Comparison of ENCODE assay signal across 14 cellular contexts in genomic region chr3:127632035-127632434, GRCh38.
"Had no signal": no experiment of that assay in that cellular context is flagged by ENCODE, and none has a peak within 500 bp of the region (broad histone marks: within the 10 kb centered on the region; RNA-seq: fewer than 3 reads in every experiment).

No MANE protein-coding gene starts in this region.

- H3K9me3 Mint-ChIP-seq: activated naive CD4-positive, alpha-beta T cell treated with anti-CD3 and anti-CD28 coated beads for 36 hours; activated naive CD8-positive, alpha-beta T cell treated with anti-CD3 and anti-CD28 coated beads, Interleukin-2, amount 50 U/mL, for 24 hours; activated T-helper 2 cell treated with anti-CD3 and anti-CD28 coated beads, Interferon-gamma antibody, Interleukin-2, Interleukin-4, amounts not matched to agents 10 μg/mL and 5 μg/mL and 100 μg/mL, durations not matched to agents 14 hours and 24 hours and 36 hours; naive B cell had no signal

- ATAC-seq: activated naive CD8-positive, alpha-beta T cell treated with anti-CD3 and anti-CD28 coated beads, Interleukin-2, amount 50 U/mL, for 24 hours had no signal

- H3K4me3 Mint-ChIP-seq: activated naive CD4-positive, alpha-beta T cell treated with anti-CD3 and anti-CD28 coated beads for 36 hours; activated naive CD8-positive, alpha-beta T cell treated with anti-CD3 and anti-CD28 coated beads, Interleukin-2, amount 50 U/mL, for 24 hours had no signal

- H3K27me3 ChIP-seq: right atrium auricular region had no signal

- H3K9me3 ChIP-seq: left ventricle myocardium inferior, neutrophil, right atrium auricular region had no signal

- H3K27ac ChIP-seq: left ventricle myocardium inferior, neutrophil, right atrium auricular region, skin epidermis had no signal

- DNase-seq: activated CD4-positive, alpha-beta T cell treated with anti-CD3 and anti-CD28 coated beads, Interleukin-2, amount 50 U/mL, for 48 hours; activated naive CD4-positive, alpha-beta T cell treated with anti-CD3 and anti-CD28 coated beads for 36 hours; activated naive CD8-positive, alpha-beta T cell treated with anti-CD3 and anti-CD28 coated beads, Interleukin-2, amount 50 U/mL, for 24 hours; islet precursor cell; left ventricle myocardium inferior; naive B cell; stimulated activated CD4-positive, alpha-beta T cell treated with anti-CD3 and anti-CD28 coated beads, Interleukin-4, amount 100 ng/mL, for 24 hours; stimulated activated naive CD4-positive, alpha-beta T cell treated with Interleukin-2 at 50 U/mL for 16 hours; trophoblast cell had no signal

- H3K27ac Mint-ChIP-seq: activated naive CD4-positive, alpha-beta T cell treated with anti-CD3 and anti-CD28 coated beads for 36 hours; activated naive CD8-positive, alpha-beta T cell treated with anti-CD3 and anti-CD28 coated beads, Interleukin-2, amount 50 U/mL, for 24 hours; activated T-helper 2 cell treated with anti-CD3 and anti-CD28 coated beads, Interferon-gamma antibody, Interleukin-2, Interleukin-4, amounts not matched to agents 10 μg/mL and 5 μg/mL and 100 μg/mL, durations not matched to agents 14 hours and 24 hours and 36 hours; naive B cell; progenitor cell of endocrine pancreas had no signal
